Comparison of ENCODE assay signal across 13 cellular contexts in genomic region chr6:158863646-158864045, GRCh38. TPM values are rescaled to one million over a fixed set of nuclear protein-coding genes. Genes with fewer than 3 reads are reported as not detected.
DNase-seq lines count a peak whose midpoint lies in the region; ATAC-seq and TF ChIP-seq lines count a peak whose summit lies in the region.
"Had no signal": no experiment of that assay in that cellular context is flagged by ENCODE, and none has a peak within 500 bp of the region (broad histone marks: within the 10 kb centered on the region; RNA-seq: fewer than 3 reads in every experiment).

No MANE protein-coding gene starts in this region.

- H3K4me1 ChIP-seq in smooth muscle cell (ENCODE audit: low read depth) (no peaks in the 10 kb centered on the region), prostate gland (replicated peaks) (no peaks in the 10 kb centered on the region)

- intact Hi-C loops in prostate gland (cut with DNase I): no loop called here

- peak overlapping the region; percentile 19 for H2AFZ ChIP-seq in smooth muscle cell (ENCODE audit: low read depth)

- no peaks in the 10 kb centered on the region for H4K20me1 ChIP-seq in smooth muscle cell (ENCODE audit: low read depth)

- 62% methylated on average over 4 of the region's 4 CpGs for WGBS in smooth muscle cell (ENCODE audit: low lambda C conversion rate)
- 79% methylated on average over 4 of the region's 4 CpGs for WGBS in prostate gland

- H3K79me2 ChIP-seq in smooth muscle cell (ENCODE audit: low read depth): no peaks in the 10 kb centered on the region

- TF ChIP-seq CTCF in fibroblast of the aortic adventitia (IDR thresholded peaks at IDR 0.05; ENCODE audit: insufficient read depth, low read length): no peak
- no peak for TF ChIP-seq CTCF in smooth muscle cell (IDR thresholded peaks at IDR 0.05; ENCODE audit: borderline replicate concordance, insufficient read depth, poor library complexity, severe bottlenecking)
- TF ChIP-seq CTCF in prostate gland (IDR thresholded peaks at IDR 0.05): no peak

- H3K36me3 ChIP-seq in smooth muscle cell (ENCODE audit: low read depth) (no peaks in the 10 kb centered on the region), prostate gland (no peaks in the 10 kb centered on the region)
- H3K36me3 ChIP-seq: suprapubic skin had no signal

- no peaks in the 10 kb centered on the region for H3F3A ChIP-seq in smooth muscle cell (ENCODE audit: low read depth)

- H3K27me3 ChIP-seq in smooth muscle cell (ENCODE audit: low read depth) (no peaks in the 10 kb centered on the region), prostate gland (replicated peaks; ENCODE audit: insufficient read depth) (no peaks in the 10 kb centered on the region)
- H3K27me3 ChIP-seq: suprapubic skin had no signal

- H3K27ac ChIP-seq in smooth muscle cell (ENCODE audit: low read depth) (peak overlapping the region; percentile 59), prostate gland (no peak overlapping the region)
- H3K27ac ChIP-seq: KMS-11, suprapubic skin had no signal

- H3K9me3 ChIP-seq in smooth muscle cell (replicated peaks; ENCODE audit: low read depth) (no peaks in the 10 kb centered on the region), prostate gland (no peaks in the 10 kb centered on the region)
- H3K9me3 ChIP-seq: suprapubic skin had no signal

- H3K4me3 ChIP-seq in fibroblast of the aortic adventitia (ENCODE audit: low read depth, low read length) (no peak overlapping the region), smooth muscle cell (no peak overlapping the region), prostate gland (no peak overlapping the region)
- H3K4me3 ChIP-seq: suprapubic skin had no signal

- H3K9ac ChIP-seq in smooth muscle cell (ENCODE audit: low read depth): no peak overlapping the region
- H3K9ac ChIP-seq: KMS-11 had no signal

- no peak for ATAC-seq in HG03097 (IDR thresholded peaks at IDR 0.05; ENCODE audit: low FRiP score, unreplicated experiment)
- no peak for ATAC-seq in GM19324 (IDR thresholded peaks at IDR 0.05; ENCODE audit: low FRiP score, unreplicated experiment)

- no peak for TF ChIP-seq POLR2A in prostate gland (IDR thresholded peaks at IDR 0.05)

- peak; percentile 72 for DNase-seq in ELR (ENCODE audit: low read depth)
- peak; percentile 29 for DNase-seq in LHCN-M2 (ENCODE audit: low read depth)
- peak; percentile 33 for DNase-seq in fibroblast of the aortic adventitia (ENCODE audit: low read depth)
- DNase-seq in smooth muscle cell (lab: John Stamatoyannopoulos, UW; ENCODE audit: unreplicated experiment): no peak
- DNase-seq in prostate gland (ENCODE audit: low spot score): no peak
- DNase-seq: activated naive CD8-positive, alpha-beta T cell treated with anti-CD3 and anti-CD28 coated beads for 36 hours; CD4-positive, alpha-beta T cell; glutamatergic neuron; NCI-H1694 treated with DMSO at 0.1 percent for 48 hours had no signal

- H3K4me2 ChIP-seq in smooth muscle cell: peak overlapping the region; percentile 52
- H3K4me2 ChIP-seq: KMS-11 had no signal

RNA-seq across cellular contexts. Expression of gene EZR, which starts 44.5 kb away (rescaled TPM):
- total RNA-seq in LHCN-M2 (2014; rRNA removed) (84.7 and 93.2 TPM in 2 replicates), fibroblast of the aortic adventitia (ENCODE audit: low replicate concordance) (41.3 and 47.0 TPM in 2 replicates), smooth muscle cell (98.4 and 113 TPM in 2 replicates), prostate gland (100 to 1,000 TPM; 118 to 222 TPM)
- 163 TPM for polyA plus RNA-seq in LHCN-M2 (2012)
- polyA plus RNA-seq in smooth muscle cell: 55.0 and 190 TPM in 2 replicates

Comparison
In these comparisons a context has a peak if more than half of its experiments do, and no peak if none do; other contexts are left out.
1. DNase-seq: peak in ELR (single experiment), LHCN-M2 (single experiment) and fibroblast of the aortic adventitia (single experiment); none in smooth muscle cell (single experiment) and prostate gland (single experiment).